Comparison of ENCODE assay signal across 1 cellular context in the genomic region with DNA sequence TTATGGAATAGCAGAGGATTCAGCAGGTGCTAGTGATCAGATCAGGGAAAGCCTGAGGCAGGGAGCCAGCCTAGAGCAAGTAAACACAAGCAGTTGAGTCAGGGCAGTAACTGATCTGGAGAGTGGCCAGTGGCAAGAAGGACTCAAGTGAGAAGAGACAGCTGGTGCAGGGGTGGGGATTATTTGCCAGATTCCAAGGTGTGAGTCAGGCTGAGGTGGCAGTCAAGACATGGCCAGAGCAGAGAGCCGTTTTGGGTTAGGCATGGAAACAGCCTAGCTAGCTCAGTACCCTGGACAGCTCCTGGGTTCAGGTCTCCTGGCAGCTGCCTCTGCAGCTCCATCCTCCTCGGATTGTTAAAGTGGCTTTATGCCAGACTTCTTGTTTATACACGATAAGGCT.
A peak's percentile ranks its signal among the peaks of the same experiment; 100 is the strongest.
TF ChIP-seq lines count a peak whose summit lies in the region.

No MANE protein-coding gene starts in this region.

TF ChIP-seq in HepG2, 621 proteins besides CTCF, POLR2A, EP300 and RAD21 (continued from another document and continues in another):
- TF ChIP-seq, protein P1, sequence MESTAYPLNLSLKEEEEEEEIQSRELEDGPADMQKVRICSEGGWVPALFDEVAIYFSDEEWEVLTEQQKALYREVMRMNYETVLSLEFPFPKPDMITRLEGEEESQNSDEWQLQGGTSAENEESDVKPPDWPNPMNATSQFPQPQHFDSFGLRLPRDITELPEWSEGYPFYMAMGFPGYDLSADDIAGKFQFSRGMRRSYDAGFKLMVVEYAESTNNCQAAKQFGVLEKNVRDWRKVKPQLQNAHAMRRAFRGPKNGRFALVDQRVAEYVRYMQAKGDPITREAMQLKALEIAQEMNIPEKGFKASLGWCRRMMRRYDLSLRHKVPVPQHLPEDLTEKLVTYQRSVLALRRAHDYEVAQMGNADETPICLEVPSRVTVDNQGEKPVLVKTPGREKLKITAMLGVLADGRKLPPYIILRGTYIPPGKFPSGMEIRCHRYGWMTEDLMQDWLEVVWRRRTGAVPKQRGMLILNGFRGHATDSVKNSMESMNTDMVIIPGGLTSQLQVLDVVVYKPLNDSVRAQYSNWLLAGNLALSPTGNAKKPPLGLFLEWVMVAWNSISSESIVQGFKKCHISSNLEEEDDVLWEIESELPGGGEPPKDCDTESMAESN (CRISPR knock-in tag; conservative IDR thresholded peaks at IDR 0.05) = 0 out of 2 replicates have a peak, but pooled peaks have one; percentile 33
- TF ChIP-seq NCOA2 (CRISPR knock-in tag; IDR thresholded peaks at IDR 0.05) (peak; percentile 42; the same call in 1 of the 2 replicates), ZNF572 (CRISPR knock-in tag; IDR thresholded peaks at IDR 0.05) (no peak), ZNF644 (CRISPR knock-in tag; IDR thresholded peaks at IDR 0.05; ENCODE audit: low read depth) (peak; percentile 64; the same call in 1 of the 2 replicates), ZNF569 (CRISPR knock-in tag; IDR thresholded peaks at IDR 0.05; ENCODE audit: borderline replicate concordance) (no peak), ZNF335 (CRISPR knock-in tag; IDR thresholded peaks at IDR 0.05) (0 out of 2 replicates have a peak, but pooled peaks have one; percentile 62), MAFK (conservative IDR thresholded peaks at IDR 0.05 in 1 of 2, IDR thresholded peaks at IDR 0.05 in 1 of 2; ENCODE audit: low read length in 2 of 2) (no peak), HDAC2 (CRISPR knock-in tag; IDR thresholded peaks at IDR 0.05) (peak; percentile 56; the same call in 1 of the 2 replicates), ZKSCAN5 (CRISPR knock-in tag; IDR thresholded peaks at IDR 0.05) (no peak), NFE2 (CRISPR knock-in tag; IDR thresholded peaks at IDR 0.05) (no peak), ZSCAN31 (CRISPR knock-in tag; IDR thresholded peaks at IDR 0.05; ENCODE audit: low read depth) (no peak), SOX13 (IDR thresholded peaks at IDR 0.05) (no peak), SOX13 (CRISPR knock-in tag; conservative IDR thresholded peaks at IDR 0.05 in 1 of 2, IDR thresholded peaks at IDR 0.05 in 1 of 2) (no peak; a peak in 1 of 4 replicates), MYNN (CRISPR knock-in tag; IDR thresholded peaks at IDR 0.05; ENCODE audit: low read depth) (no peak), ZFP41 (CRISPR knock-in tag; IDR thresholded peaks at IDR 0.05; ENCODE audit: borderline replicate concordance) (no peak), HCFC1 (IDR thresholded peaks at IDR 0.05; ENCODE audit: low read depth, low read length) (no peak), MED1 (CRISPR knock-in tag; IDR thresholded peaks at IDR 0.05) (0 out of 2 replicates have a peak, but pooled peaks have one; percentile 46), SNAI1 (CRISPR knock-in tag; IDR thresholded peaks at IDR 0.05; ENCODE audit: borderline replicate concordance) (0 out of 2 replicates have a peak, but pooled peaks have one; percentile 51), GLI4 (CRISPR knock-in tag; IDR thresholded peaks at IDR 0.05; ENCODE audit: borderline replicate concordance) (no peak), ZNF792 (CRISPR knock-in tag; IDR thresholded peaks at IDR 0.05) (peak; percentile 64; the same call in 1 of the 2 replicates), ZNF720 (CRISPR knock-in tag; IDR thresholded peaks at IDR 0.05) (no peak), ZNF326 (CRISPR knock-in tag; IDR thresholded peaks at IDR 0.05; ENCODE audit: borderline replicate concordance) (no peak), GATAD1 (CRISPR knock-in tag; IDR thresholded peaks at IDR 0.05) (no peak), POGZ (CRISPR knock-in tag; IDR thresholded peaks at IDR 0.05) (no peak), KLF11 (CRISPR knock-in tag; IDR thresholded peaks at IDR 0.05) (peak; percentile 80; the same call in 1 of the 2 replicates), SNRNP70 (IDR thresholded peaks at IDR 0.05; ENCODE audit: low read depth, low read length) (no peak), GTF3A (CRISPR knock-in tag; conservative IDR thresholded peaks at IDR 0.05) (no peak)
- TF ChIP-seq, protein P2, sequence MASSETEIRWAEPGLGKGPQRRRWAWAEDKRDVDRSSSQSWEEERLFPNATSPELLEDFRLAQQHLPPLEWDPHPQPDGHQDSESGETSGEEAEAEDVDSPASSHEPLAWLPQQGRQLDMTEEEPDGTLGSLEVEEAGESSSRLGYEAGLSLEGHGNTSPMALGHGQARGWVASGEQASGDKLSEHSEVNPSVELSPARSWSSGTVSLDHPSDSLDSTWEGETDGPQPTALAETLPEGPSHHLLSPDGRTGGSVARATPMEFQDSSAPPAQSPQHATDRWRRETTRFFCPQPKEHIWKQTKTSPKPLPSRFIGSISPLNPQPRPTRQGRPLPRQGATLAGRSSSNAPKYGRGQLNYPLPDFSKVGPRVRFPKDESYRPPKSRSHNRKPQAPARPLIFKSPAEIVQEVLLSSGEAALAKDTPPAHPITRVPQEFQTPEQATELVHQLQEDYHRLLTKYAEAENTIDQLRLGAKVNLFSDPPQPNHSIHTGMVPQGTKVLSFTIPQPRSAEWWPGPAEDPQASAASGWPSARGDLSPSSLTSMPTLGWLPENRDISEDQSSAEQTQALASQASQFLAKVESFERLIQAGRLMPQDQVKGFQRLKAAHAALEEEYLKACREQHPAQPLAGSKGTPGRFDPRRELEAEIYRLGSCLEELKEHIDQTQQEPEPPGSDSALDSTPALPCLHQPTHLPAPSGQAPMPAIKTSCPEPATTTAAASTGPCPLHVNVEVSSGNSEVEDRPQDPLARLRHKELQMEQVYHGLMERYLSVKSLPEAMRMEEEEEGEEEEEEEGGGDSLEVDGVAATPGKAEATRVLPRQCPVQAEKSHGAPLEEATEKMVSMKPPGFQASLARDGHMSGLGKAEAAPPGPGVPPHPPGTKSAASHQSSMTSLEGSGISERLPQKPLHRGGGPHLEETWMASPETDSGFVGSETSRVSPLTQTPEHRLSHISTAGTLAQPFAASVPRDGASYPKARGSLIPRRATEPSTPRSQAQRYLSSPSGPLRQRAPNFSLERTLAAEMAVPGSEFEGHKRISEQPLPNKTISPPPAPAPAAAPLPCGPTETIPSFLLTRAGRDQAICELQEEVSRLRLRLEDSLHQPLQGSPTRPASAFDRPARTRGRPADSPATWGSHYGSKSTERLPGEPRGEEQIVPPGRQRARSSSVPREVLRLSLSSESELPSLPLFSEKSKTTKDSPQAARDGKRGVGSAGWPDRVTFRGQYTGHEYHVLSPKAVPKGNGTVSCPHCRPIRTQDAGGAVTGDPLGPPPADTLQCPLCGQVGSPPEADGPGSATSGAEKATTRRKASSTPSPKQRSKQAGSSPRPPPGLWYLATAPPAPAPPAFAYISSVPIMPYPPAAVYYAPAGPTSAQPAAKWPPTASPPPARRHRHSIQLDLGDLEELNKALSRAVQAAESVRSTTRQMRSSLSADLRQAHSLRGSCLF (CRISPR knock-in tag; IDR thresholded peaks at IDR 0.05; ENCODE audit: borderline replicate concordance) = peak; percentile 66; the same call in 1 of the 2 replicates
- TF ChIP-seq, protein P3, sequence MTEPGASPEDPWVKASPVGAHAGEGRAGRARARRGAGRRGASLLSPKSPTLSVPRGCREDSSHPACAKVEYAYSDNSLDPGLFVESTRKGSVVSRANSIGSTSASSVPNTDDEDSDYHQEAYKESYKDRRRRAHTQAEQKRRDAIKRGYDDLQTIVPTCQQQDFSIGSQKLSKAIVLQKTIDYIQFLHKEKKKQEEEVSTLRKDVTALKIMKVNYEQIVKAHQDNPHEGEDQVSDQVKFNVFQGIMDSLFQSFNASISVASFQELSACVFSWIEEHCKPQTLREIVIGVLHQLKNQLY (CRISPR knock-in tag; IDR thresholded peaks at IDR 0.05) = 0 out of 2 replicates have a peak, but pooled peaks have one; percentile 41
- TF ChIP-seq, protein P4, sequence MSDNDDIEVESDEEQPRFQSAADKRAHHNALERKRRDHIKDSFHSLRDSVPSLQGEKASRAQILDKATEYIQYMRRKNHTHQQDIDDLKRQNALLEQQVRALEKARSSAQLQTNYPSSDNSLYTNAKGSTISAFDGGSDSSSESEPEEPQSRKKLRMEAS (IDR thresholded peaks at IDR 0.05) = no peak
- TF ChIP-seq, protein P5, sequence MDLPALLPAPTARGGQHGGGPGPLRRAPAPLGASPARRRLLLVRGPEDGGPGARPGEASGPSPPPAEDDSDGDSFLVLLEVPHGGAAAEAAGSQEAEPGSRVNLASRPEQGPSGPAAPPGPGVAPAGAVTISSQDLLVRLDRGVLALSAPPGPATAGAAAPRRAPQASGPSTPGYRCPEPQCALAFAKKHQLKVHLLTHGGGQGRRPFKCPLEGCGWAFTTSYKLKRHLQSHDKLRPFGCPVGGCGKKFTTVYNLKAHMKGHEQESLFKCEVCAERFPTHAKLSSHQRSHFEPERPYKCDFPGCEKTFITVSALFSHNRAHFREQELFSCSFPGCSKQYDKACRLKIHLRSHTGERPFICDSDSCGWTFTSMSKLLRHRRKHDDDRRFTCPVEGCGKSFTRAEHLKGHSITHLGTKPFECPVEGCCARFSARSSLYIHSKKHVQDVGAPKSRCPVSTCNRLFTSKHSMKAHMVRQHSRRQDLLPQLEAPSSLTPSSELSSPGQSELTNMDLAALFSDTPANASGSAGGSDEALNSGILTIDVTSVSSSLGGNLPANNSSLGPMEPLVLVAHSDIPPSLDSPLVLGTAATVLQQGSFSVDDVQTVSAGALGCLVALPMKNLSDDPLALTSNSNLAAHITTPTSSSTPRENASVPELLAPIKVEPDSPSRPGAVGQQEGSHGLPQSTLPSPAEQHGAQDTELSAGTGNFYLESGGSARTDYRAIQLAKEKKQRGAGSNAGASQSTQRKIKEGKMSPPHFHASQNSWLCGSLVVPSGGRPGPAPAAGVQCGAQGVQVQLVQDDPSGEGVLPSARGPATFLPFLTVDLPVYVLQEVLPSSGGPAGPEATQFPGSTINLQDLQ (CRISPR knock-in tag; IDR thresholded peaks at IDR 0.05) = no peak
- TF ChIP-seq, protein P6, sequence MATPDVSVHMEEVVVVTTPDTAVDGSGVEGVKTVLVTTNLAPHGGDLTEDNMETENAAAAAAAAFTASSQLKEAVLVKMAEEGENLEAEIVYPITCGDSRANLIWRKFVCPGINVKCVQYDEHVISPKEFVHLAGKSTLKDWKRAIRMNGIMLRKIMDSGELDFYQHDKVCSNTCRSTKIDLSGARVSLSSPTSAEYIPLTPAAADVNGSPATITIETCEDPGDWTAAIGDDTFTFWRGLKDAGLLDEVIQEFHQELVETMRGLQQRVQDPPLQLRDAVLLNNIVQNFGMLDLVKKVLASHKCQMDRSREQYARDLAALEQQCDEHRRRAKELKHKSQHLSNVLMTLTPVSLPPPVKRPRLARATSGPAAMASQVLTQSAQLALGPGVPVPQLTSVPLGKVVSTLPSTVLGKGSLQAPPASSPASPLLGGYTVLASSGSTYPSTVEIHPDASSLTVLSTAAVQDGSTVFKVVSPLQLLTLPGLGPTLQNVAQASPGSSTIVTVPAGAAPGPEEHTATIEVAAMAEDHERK (CRISPR knock-in tag; IDR thresholded peaks at IDR 0.05; ENCODE audit: low read depth) = no peak
- TF ChIP-seq, protein P7, sequence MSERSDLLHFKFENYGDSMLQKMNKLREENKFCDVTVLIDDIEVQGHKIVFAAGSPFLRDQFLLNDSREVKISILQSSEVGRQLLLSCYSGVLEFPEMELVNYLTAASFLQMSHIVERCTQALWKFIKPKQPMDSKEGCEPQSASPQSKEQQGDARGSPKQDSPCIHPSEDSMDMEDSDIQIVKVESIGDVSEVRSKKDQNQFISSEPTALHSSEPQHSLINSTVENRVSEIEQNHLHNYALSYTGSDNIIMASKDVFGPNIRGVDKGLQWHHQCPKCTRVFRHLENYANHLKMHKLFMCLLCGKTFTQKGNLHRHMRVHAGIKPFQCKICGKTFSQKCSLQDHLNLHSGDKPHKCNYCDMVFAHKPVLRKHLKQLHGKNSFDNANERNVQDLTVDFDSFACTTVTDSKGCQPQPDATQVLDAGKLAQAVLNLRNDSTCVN (CRISPR knock-in tag; IDR thresholded peaks at IDR 0.05; ENCODE audit: borderline replicate concordance) = peak; percentile 84
- TF ChIP-seq, protein P8, sequence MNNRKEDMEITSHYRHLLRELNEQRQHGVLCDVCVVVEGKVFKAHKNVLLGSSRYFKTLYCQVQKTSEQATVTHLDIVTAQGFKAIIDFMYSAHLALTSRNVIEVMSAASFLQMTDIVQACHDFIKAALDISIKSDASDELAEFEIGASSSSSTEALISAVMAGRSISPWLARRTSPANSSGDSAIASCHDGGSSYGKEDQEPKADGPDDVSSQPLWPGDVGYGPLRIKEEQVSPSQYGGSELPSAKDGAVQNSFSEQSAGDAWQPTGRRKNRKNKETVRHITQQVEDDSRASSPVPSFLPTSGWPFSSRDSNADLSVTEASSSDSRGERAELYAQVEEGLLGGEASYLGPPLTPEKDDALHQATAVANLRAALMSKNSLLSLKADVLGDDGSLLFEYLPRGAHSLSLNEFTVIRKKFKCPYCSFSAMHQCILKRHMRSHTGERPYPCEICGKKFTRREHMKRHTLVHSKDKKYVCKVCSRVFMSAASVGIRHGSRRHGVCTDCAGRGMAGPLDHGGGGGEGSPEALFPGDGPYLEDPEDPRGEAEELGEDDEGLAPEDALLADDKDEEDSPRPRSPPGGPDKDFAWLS (CRISPR knock-in tag; IDR thresholded peaks at IDR 0.05; ENCODE audit: borderline replicate concordance) = no peak
- TF ChIP-seq, protein P9, sequence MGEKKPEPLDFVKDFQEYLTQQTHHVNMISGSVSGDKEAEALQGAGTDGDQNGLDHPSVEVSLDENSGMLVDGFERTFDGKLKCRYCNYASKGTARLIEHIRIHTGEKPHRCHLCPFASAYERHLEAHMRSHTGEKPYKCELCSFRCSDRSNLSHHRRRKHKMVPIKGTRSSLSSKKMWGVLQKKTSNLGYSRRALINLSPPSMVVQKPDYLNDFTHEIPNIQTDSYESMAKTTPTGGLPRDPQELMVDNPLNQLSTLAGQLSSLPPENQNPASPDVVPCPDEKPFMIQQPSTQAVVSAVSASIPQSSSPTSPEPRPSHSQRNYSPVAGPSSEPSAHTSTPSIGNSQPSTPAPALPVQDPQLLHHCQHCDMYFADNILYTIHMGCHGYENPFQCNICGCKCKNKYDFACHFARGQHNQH (CRISPR knock-in tag; IDR thresholded peaks at IDR 0.05) = peak; percentile 77; the same call in 1 of the 2 replicates
- TF ChIP-seq, protein P10, sequence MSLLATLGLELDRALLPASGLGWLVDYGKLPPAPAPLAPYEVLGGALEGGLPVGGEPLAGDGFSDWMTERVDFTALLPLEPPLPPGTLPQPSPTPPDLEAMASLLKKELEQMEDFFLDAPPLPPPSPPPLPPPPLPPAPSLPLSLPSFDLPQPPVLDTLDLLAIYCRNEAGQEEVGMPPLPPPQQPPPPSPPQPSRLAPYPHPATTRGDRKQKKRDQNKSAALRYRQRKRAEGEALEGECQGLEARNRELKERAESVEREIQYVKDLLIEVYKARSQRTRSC (CRISPR knock-in tag; IDR thresholded peaks at IDR 0.05; ENCODE audit: low read depth) = no peak
